In the genomic region with DNA sequence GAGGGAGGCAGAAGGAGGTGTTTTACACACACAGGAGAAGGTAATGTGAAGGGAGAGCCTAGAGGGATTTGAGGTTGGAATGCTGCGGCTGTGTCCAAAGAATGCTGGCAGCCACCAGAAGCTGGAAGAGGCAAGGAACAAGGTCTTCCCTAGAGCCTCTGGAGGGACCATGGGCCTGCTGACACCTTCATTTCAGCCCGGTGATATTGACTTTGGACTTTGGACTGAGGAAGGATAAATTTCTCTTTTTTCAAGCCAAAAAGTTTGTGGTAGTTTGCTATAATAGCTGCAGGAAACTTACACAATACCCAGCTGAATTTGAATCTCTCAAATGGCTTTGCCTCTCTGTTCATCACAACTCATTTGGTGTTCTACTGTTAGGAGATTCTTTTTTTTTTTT, we compare ENCODE assay signal across 24 cellular contexts.
"Had no signal": no experiment of that assay in that cellular context is flagged by ENCODE, and none has a peak within 500 bp of the region (broad histone marks: within the 10 kb centered on the region; RNA-seq: fewer than 3 reads in every experiment).

No MANE protein-coding gene starts in this region.

- ATAC-seq: foreskin keratinocyte; left lung; stimulated activated memory B cell treated with anti-CD40 and anti-IgM and Interleukin-4, amounts not matched to agents 10 μg/mL and 1 μg/mL and 100 μg/mL, for 72 hours had no signal

- H3K9me3 ChIP-seq: left lung, prostate gland, spleen, tibial artery, upper lobe of left lung, uterus had no signal

- H3K4me1 ChIP-seq: foreskin keratinocyte, left lung, parathyroid adenoma, prostate gland, spleen, upper lobe of left lung, uterus had no signal

- H3K27ac ChIP-seq: foreskin keratinocyte, left lung, parathyroid adenoma, prostate gland, spleen, tibial artery, upper lobe of left lung, uterus had no signal

- FAIRE-seq: colon, endothelial cell of umbilical vein, islet of Langerhans had no signal

- H3K36me3 ChIP-seq: uterus had no signal

- H3K4me3 ChIP-seq: left lung, lung, prostate gland, spleen, tibial artery, upper lobe of left lung, uterus had no signal

- H3K79me2 ChIP-seq: parathyroid adenoma had no signal

- H3K27me3 ChIP-seq: foreskin keratinocyte, left lung, spleen, tibial artery, upper lobe of left lung, uterus had no signal

- H3K9ac ChIP-seq: parathyroid adenoma had no signal

- DNase-seq: cerebellar nuclear complex; erythroblast; foreskin keratinocyte; head of caudate nucleus; hippocampal formation; kidney glomerular epithelial cell; left lung; mesenchymal stem cell; naive B cell; nephron progenitor cell; spleen; stimulated activated CD4-positive, alpha-beta T cell treated with anti-CD3 and anti-CD28 coated beads, Interleukin-15, amount 100 ng/mL, for 24 hours; stimulated activated CD4-positive, alpha-beta T cell treated with anti-CD3 and anti-CD28 coated beads, Interleukin-1b, Interleukin-23, amount 100 ng/mL, for 48 hours; stimulated activated CD4-positive, alpha-beta T cell treated with anti-CD3 and anti-CD28 coated beads, Interleukin-4, amount 100 ng/mL, for 24 hours; tibial artery; upper lobe of left lung; uterus had no signal

- H2AFZ ChIP-seq: parathyroid adenoma had no signal
